Comparison of ENCODE assay signal across 8 cellular contexts in the genomic region with DNA sequence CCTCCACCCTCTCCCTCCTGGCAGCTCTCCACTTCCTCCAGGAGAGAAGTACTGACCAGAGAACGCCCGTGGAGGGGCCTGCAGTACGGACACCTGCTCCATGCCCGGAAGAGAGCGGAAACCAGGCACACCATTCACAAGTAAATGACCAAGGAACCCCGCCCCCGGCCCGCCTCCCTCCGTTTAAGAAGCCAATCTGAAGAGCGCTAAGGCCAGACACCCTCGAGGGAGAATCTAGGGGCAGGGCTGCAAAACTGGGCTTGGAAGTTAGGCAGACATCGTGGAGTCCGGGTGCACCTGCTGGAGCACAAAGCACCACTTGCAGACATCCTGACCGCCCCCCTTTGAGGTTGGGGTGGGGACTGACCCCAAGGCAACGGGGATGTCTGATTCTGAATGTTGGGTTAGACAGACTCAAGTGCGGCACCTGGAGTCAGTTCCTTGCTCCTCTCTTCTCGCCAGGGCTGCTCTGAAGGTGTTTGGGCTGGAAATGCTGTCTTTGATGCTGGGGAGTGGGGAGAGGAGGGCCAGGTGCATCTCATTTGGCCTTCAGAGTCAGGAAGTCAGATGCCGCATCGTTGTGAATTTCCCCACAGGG. TPM values are rescaled to one million over a fixed set of nuclear protein-coding genes. Genes with fewer than 3 reads are reported as not detected.
DNase-seq lines count a peak whose midpoint lies in the region; ATAC-seq, FAIRE-seq and TF ChIP-seq lines count a peak whose summit lies in the region.

No MANE protein-coding gene starts in this region.

- no peak for FAIRE-seq in pancreas (lab: Jason Lieb, UNC)

- H3K27ac ChIP-seq in pancreas (peak overlapping the region; percentile 36 to 81 (median 72)), thyroid gland (peak overlapping the region in 2 of 3 donors; percentile 44 to 82)

- intact Hi-C loops in pancreas (cut with DNase I) = no loop called here
- intact Hi-C loops in thyroid gland (cut with DNase I) = no loop called here

- H3K27me3 ChIP-seq in MG63 (no peaks in the 10 kb centered on the region), pancreas (no peaks in the 10 kb centered on the region), thyroid gland (no peaks in the 10 kb centered on the region)

- 1% methylated on average over 18 to 19 of the region's 19 CpGs for WGBS in pancreas, 2 donors
- 5 to 7% methylated on average over 11 to 18 of the region's 19 CpGs for WGBS in thyroid gland, 2 donors

- no peak for TF ChIP-seq CTCF in pancreas (IDR thresholded peaks at IDR 0.05)
- peak in 2 of 6 experiments; percentile 1 to 14 for TF ChIP-seq CTCF in thyroid gland (IDR thresholded peaks at IDR 0.05)

- H3K36me3 ChIP-seq in MG63 (peaks cover 63% of the 10 kb centered on the region), pancreas (peaks cover 0 to 6% (median 2%) of the 10 kb centered on the region in 3 donors), thyroid gland (peaks cover 2 to 4% of the 10 kb centered on the region in 2 donors)

- H3K9me3 ChIP-seq in MG63 (no peaks in the 10 kb centered on the region), pancreas (no peaks in the 10 kb centered on the region), thyroid gland (no peaks in the 10 kb centered on the region)

- H3K4me1 ChIP-seq in pancreas (peaks cover 0 to 12% (median 6%) of the 10 kb centered on the region in 3 donors), thyroid gland (peaks cover 14 to 40% of the 10 kb centered on the region in 2 donors)

- H3K4me3 ChIP-seq in MG63 (peak overlapping the region; percentile 96), pancreas (peak overlapping the region; percentile 89 to 99 (median 94)), thyroid gland (replicated peaks in 1 of 3) (peak overlapping the region; percentile 38 to 97 (median 72))

- ATAC-seq in GM21619 (IDR thresholded peaks at IDR 0.05; ENCODE audit: unreplicated experiment) (peak; percentile 36), pancreas (peak; percentile 59 to 76 (median 71))

- TF ChIP-seq POLR2A in thyroid gland (IDR thresholded peaks at IDR 0.05) = peak in 1 of 2 donors; percentile 33

- peak; percentile 83 for DNase-seq in DMS 273 treated with DMSO at 0.1 percent for 48 hours (lab: John Stamatoyannopoulos, UW)
- peak; percentile 80 for DNase-seq in MG63
- peak; percentile 97 for DNase-seq in SIG-M5 treated with dmso at 0.1 percent for 504 hours (lab: John Stamatoyannopoulos, UW; ENCODE audit: unreplicated experiment)
- DNase-seq in activated naive CD4-positive, alpha-beta T cell (lab: John Stamatoyannopoulos, UW) = peak; percentile 49 to 78 (median 63)
- DNase-seq in globus pallidus (ENCODE audit: low spot score) = peak; percentile 51
- DNase-seq in pancreas = peak in 5 of 6 donors; percentile 64 to 84 (median 74)
- DNase-seq in thyroid gland = peak; percentile 81 to 89

RNA-seq across cellular contexts. Expression of a gene that starts 1.0 kb away (rescaled TPM):
- 25.6 and 41.7 TPM in 2 replicates for total RNA-seq in MG63 (2014; rRNA removed; shearing (Covaris generic); ENCODE audit: low replicate concordance)
- total RNA-seq in pancreas (10 to 100 TPM in 5 of 6 donors, 1 to 10 TPM in 1; 9.4 to 17.5 (median 12.2) TPM), thyroid gland (10 to 100 TPM; 24.1 to 35.2 (median 31.0) TPM)
- 10 to 100 TPM; 40.0 to 66.0 TPM for polyA plus RNA-seq in pancreas

RNA-seq across cellular contexts. Expression of a gene that starts 24.9 kb away (rescaled TPM):
- 0.12 TPM in 1 of 2 replicates, not detected in the other for total RNA-seq in MG63 (2014; rRNA removed; shearing (Covaris generic); ENCODE audit: low replicate concordance)
- total RNA-seq in pancreas (10 to 100 TPM in 4 of 6 donors, 1 to 10 TPM in 2; 7.9 to 11.9 (median 10.7) TPM), thyroid gland (10 to 100 TPM in 3 of 4 donors, 1 to 10 TPM in 1; 9.7 to 20.7 (median 17.0) TPM)
- 10 to 100 TPM in 1 of 2 donors, 1 to 10 TPM in 1; 2.5 to 15.3 TPM for polyA plus RNA-seq in pancreas

RNA-seq across cellular contexts. Expression of a gene that starts 40.5 kb away (rescaled TPM):
- total RNA-seq in MG63 (2014; rRNA removed; shearing (Covaris generic); ENCODE audit: low replicate concordance) = 5,061 and 6,321 TPM in 2 replicates
- 1,000 to 10,000 TPM; 1,458 to 2,872 (median 2,024) TPM for total RNA-seq in pancreas
- 1,000 to 10,000 TPM in 1 of 2 donors, 100 to 1,000 TPM in 1; 889 to 1,003 TPM for polyA plus RNA-seq in pancreas
- 1,000 to 10,000 TPM; 1,168 to 4,304 (median 2,945) TPM for total RNA-seq in thyroid gland

Comparison
In these comparisons a context has a peak if more than half of its experiments do, and no peak if none do; other contexts are left out.
1. Peak in every context shown above with its lines: DNase-seq, ATAC-seq, H3K4me3 ChIP-seq and H3K27ac ChIP-seq.